15 cellular contexts compared by ENCODE assay signal in the genomic region with DNA sequence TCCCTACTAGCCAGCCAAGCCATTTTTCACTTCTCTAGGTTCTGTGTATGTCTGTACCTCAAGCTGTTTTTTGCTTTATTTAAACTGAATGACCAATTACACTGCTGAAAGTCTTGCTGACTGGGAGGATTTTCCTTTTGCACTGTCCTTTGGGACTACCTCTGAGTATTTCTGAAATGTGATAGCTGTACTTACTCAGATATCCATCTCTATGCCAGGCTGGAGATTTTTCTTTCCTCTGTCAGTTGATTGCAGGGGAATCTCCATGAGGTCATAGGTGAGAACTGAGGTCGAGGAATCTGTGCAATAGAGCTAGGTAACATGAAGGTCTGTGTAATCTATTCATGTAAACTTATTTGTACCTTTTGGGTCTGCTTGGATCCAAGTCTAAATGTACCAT. TPM values are rescaled to one million over a fixed set of nuclear protein-coding genes. Genes with fewer than 3 reads are reported as not detected.
DNase-seq lines count a peak whose midpoint lies in the region; ATAC-seq and TF ChIP-seq lines count a peak whose summit lies in the region.
"Had no signal": no experiment of that assay in that cellular context is flagged by ENCODE, and none has a peak within 500 bp of the region (broad histone marks: within the 10 kb centered on the region; RNA-seq: fewer than 3 reads in every experiment).

No MANE protein-coding gene starts in this region.

- H3K4me3 Mint-ChIP-seq in osteocyte (ENCODE audit: unreplicated experiment), result no peak overlapping the region
- no peak overlapping the region for H3K4me3 Mint-ChIP-seq in activated CD4-positive, alpha-beta T cell treated with anti-CD3 and anti-CD28 coated beads, Interleukin-2, amount 10 ng/mL, durations not matched to agents 24 days and 14 days
- H3K4me3 Mint-ChIP-seq: activated T-cell treated with anti-CD3 and anti-CD28 coated beads, Interleukin-2, amount 50 U/mL, for 24 hours; B cell had no signal

- ATAC-seq in GM19023 (IDR thresholded peaks at IDR 0.05; ENCODE audit: unreplicated experiment), result peak; percentile 23
- ATAC-seq in HG03045 (IDR thresholded peaks at IDR 0.05; ENCODE audit: unreplicated experiment), result peak; percentile 21
- no peak for ATAC-seq in GM18498 (IDR thresholded peaks at IDR 0.05; ENCODE audit: unreplicated experiment)
- no peak for ATAC-seq in GM18858 (IDR thresholded peaks at IDR 0.05; ENCODE audit: unreplicated experiment)
- ATAC-seq: left colon had no signal

- H3K27ac ChIP-seq in ascending aorta, result peak overlapping the region; percentile 70 to 77

- H3K27ac Mint-ChIP-seq in osteocyte (ENCODE audit: unreplicated experiment), result peak overlapping the region; percentile 69
- H3K27ac Mint-ChIP-seq in activated CD4-positive, alpha-beta T cell treated with anti-CD3 and anti-CD28 coated beads, Interleukin-2, amount 10 ng/mL, durations not matched to agents 24 days and 14 days, result no peak overlapping the region
- H3K27ac Mint-ChIP-seq: activated T-cell treated with anti-CD3 and anti-CD28 coated beads, Interleukin-2, amount 50 U/mL, for 24 hours; B cell had no signal

- no peaks in the 10 kb centered on the region for H3K27me3 Mint-ChIP-seq in osteocyte (ENCODE audit: unreplicated experiment)
- no peaks in the 10 kb centered on the region for H3K27me3 Mint-ChIP-seq in activated CD4-positive, alpha-beta T cell treated with anti-CD3 and anti-CD28 coated beads, Interleukin-2, amount 10 ng/mL, durations not matched to agents 24 days and 14 days
- H3K27me3 Mint-ChIP-seq: activated T-cell treated with anti-CD3 and anti-CD28 coated beads, Interleukin-2, amount 50 U/mL, for 24 hours; B cell had no signal

- DNase-seq in ascending aorta (ENCODE audit: low spot score in 2 of 2) (no peak), osteocyte (ENCODE audit: extremely low spot score, unreplicated experiment) (no peak), NCI-H748 treated with DMSO at 0.1 percent for 48 hours (lab: John Stamatoyannopoulos, UW) (no peak)
- DNase-seq in activated CD4-positive, alpha-beta T cell treated with anti-CD3 and anti-CD28 coated beads, Interleukin-2, amount 10 ng/mL, durations not matched to agents 24 days and 14 days, result no peak
- DNase-seq: activated T-cell treated with anti-CD3 and anti-CD28 coated beads, Interleukin-2, amount 50 U/mL, for 24 hours; left colon; NCI-H2029 treated with DMSO at 0.1 percent for 48 hours; NCI-H69; Right ventricle myocardium superior; T-helper 9 cell had no signal

- H3K4me3 ChIP-seq in ascending aorta, result no peak overlapping the region

- intact Hi-C loops in ascending aorta (cut with DNase I), result no loop called here
- intact Hi-C loops in activated CD4-positive, alpha-beta T cell treated with anti-CD3 and anti-CD28 coated beads, Interleukin-2, amount 10 ng/mL, durations not matched to agents 24 days and 14 days (cut with micrococcal nuclease), result no loop called here

- H3K9me3 ChIP-seq in ascending aorta, result no peaks in the 10 kb centered on the region

- H3K27me3 ChIP-seq in ascending aorta, result no peaks in the 10 kb centered on the region

- H3K36me3 Mint-ChIP-seq in osteocyte (ENCODE audit: unreplicated experiment), result no peaks in the 10 kb centered on the region
- H3K36me3 Mint-ChIP-seq in activated CD4-positive, alpha-beta T cell treated with anti-CD3 and anti-CD28 coated beads, Interleukin-2, amount 10 ng/mL, durations not matched to agents 24 days and 14 days (ENCODE audit: low read depth), result no peaks in the 10 kb centered on the region

- TF ChIP-seq CTCF in ascending aorta (IDR thresholded peaks at IDR 0.05) (no peak), osteocyte (IDR thresholded peaks at IDR 0.05) (no peak)

- no peaks in the 10 kb centered on the region for H3K36me3 ChIP-seq in ascending aorta

- peaks cover 16% of the 10 kb centered on the region for H3K4me1 Mint-ChIP-seq in osteocyte (ENCODE audit: unreplicated experiment)
- H3K4me1 Mint-ChIP-seq in activated CD4-positive, alpha-beta T cell treated with anti-CD3 and anti-CD28 coated beads, Interleukin-2, amount 10 ng/mL, durations not matched to agents 24 days and 14 days, result no peaks in the 10 kb centered on the region
- H3K4me1 Mint-ChIP-seq: B cell had no signal

- peaks cover 6 to 14% of the 10 kb centered on the region in 2 donors for H3K4me1 ChIP-seq in ascending aorta

- H3K9me3 Mint-ChIP-seq in osteocyte (ENCODE audit: unreplicated experiment), result no peaks in the 10 kb centered on the region
- no peaks in the 10 kb centered on the region for H3K9me3 Mint-ChIP-seq in activated CD4-positive, alpha-beta T cell treated with anti-CD3 and anti-CD28 coated beads, Interleukin-2, amount 10 ng/mL, durations not matched to agents 24 days and 14 days
- H3K9me3 Mint-ChIP-seq: activated T-cell treated with anti-CD3 and anti-CD28 coated beads, Interleukin-2, amount 50 U/mL, for 24 hours had no signal

RNA-seq across cellular contexts. Expression of a gene that starts 38.9 kb away (rescaled TPM):
- 8.1 TPM for total RNA-seq in ascending aorta
- total RNA-seq in osteocyte, result 4.9 and 5.8 TPM in 2 replicates
- not detected in 2 replicates for total RNA-seq in activated CD4-positive, alpha-beta T cell treated with anti-CD3 and anti-CD28 coated beads, Interleukin-2, amount 10 ng/mL, durations not matched to agents 24 days and 14 days
- total RNA-seq: B cell, left colon had no signal

Comparison
In these comparisons a context has a peak if more than half of its experiments do, and no peak if none do; other contexts are left out.
1. ATAC-seq: peak in GM19023 (single experiment) and HG03045 (single experiment); none in GM18498 (single experiment) and GM18858 (single experiment).